Comparison of ENCODE assay signal across 11 cellular contexts in genomic region chr4:7328913-7329638, GRCh38.
DNase-seq lines count a peak whose midpoint lies in the region; ATAC-seq, FAIRE-seq and TF ChIP-seq lines count a peak whose summit lies in the region.
"Had no signal": no experiment of that assay in that cellular context is flagged by ENCODE, and none has a peak within 500 bp of the region (broad histone marks: within the 10 kb centered on the region; RNA-seq: fewer than 3 reads in every experiment).

No MANE protein-coding gene starts in this region.

- no peaks in the 10 kb centered on the region for H3K4me1 Mint-ChIP-seq in CD4-positive, alpha-beta T cell (ENCODE audit: low read depth)

- in situ Hi-C loops in Caki2 (cut with HindIII; ENCODE audit: low pct_unique_long_range_greater_than_20kb, low sequenced_read_pairs), result no loop called here

- peak overlapping the region; percentile 53; the same call in 1 of the 2 replicates for H3K4me2 ChIP-seq in SK-N-SH

- H3K36me3 ChIP-seq in SK-N-SH (replicated peaks in 1 of 2; ENCODE audit: control insufficient read depth in 1 of 2, insufficient read depth in 2 of 2, low read length in 1 of 2) (no peaks in the 10 kb centered on the region), pancreas (no peaks in the 10 kb centered on the region), prostate gland (no peaks in the 10 kb centered on the region)

- peak; percentile 38 for TF ChIP-seq CTCF in SK-N-SH (IDR thresholded peaks at IDR 0.05)
- no peak for TF ChIP-seq CTCF in fibroblast of villous mesenchyme (IDR thresholded peaks at IDR 0.05; ENCODE audit: insufficient read depth, low read depth, low read length)
- no peak for TF ChIP-seq CTCF in pancreas (IDR thresholded peaks at IDR 0.05)
- no peak for TF ChIP-seq CTCF in prostate gland (IDR thresholded peaks at IDR 0.05)
- TF ChIP-seq CTCF in CD4-positive, alpha-beta T cell (IDR thresholded peaks at IDR 0.05), result no peak

- H3K36me3 Mint-ChIP-seq in CD4-positive, alpha-beta T cell (ENCODE audit: low read depth), result no peaks in the 10 kb centered on the region

- H3K4me3 Mint-ChIP-seq in CD4-positive, alpha-beta T cell, result no peak overlapping the region
- H3K4me3 Mint-ChIP-seq: central memory CD8-positive, alpha-beta T cell had no signal

- TF ChIP-seq POLR2A in prostate gland (IDR thresholded peaks at IDR 0.05), result no peak

- no peaks in the 10 kb centered on the region for H3K9me3 Mint-ChIP-seq in CD4-positive, alpha-beta T cell
- H3K9me3 Mint-ChIP-seq: central memory CD8-positive, alpha-beta T cell had no signal

- POLR2A ChIA-PET in SK-N-SH (lab: Yijun Ruan, JAX), result no interaction called here
- POLR2A ChIA-PET in CD4-positive, alpha-beta T cell (lab: Charles Lee), result no interaction called here

- no peaks in the 10 kb centered on the region for H3K27me3 ChIP-seq in SK-N-SH (ENCODE audit: insufficient read depth)
- H3K27me3 ChIP-seq in pancreas, result no peaks in the 10 kb centered on the region
- no peaks in the 10 kb centered on the region for H3K27me3 ChIP-seq in prostate gland (replicated peaks; ENCODE audit: insufficient read depth)
- H3K27me3 ChIP-seq in CD4-positive, alpha-beta T cell (ENCODE audit: control insufficient read depth, insufficient read depth, low read length), result no peaks in the 10 kb centered on the region

- WGBS in SK-N-SH (ENCODE audit: low lambda C conversion rate), result 44% methylated on average over 11 of the region's 22 CpGs
- WGBS in pancreas, 2 donors, result 60 to 69% methylated on average over 22 of the region's 22 CpGs
- 57% methylated on average over 22 of the region's 22 CpGs for WGBS in prostate gland

- H3K9me3 ChIP-seq in SK-N-SH (no peaks in the 10 kb centered on the region), pancreas (no peaks in the 10 kb centered on the region), prostate gland (no peaks in the 10 kb centered on the region)
- no peaks in the 10 kb centered on the region for H3K9me3 ChIP-seq in CD4-positive, alpha-beta T cell (ENCODE audit: control insufficient read depth, low read length)

- no peaks in the 10 kb centered on the region for H3K79me2 ChIP-seq in SK-N-SH (ENCODE audit: insufficient read depth)

- no peak overlapping the region for H3K4me3 ChIP-seq in SK-N-SH (ENCODE audit: low read depth in 2 of 2, low read length in 1 of 2)
- no peak overlapping the region for H3K4me3 ChIP-seq in fibroblast of villous mesenchyme (ENCODE audit: low read depth, low read length)
- no peak overlapping the region for H3K4me3 ChIP-seq in pancreas
- no peak overlapping the region for H3K4me3 ChIP-seq in prostate gland

- ATAC-seq in pancreas, result peak in 3 of 4 donors; percentile 36 to 48 (median 44)
- ATAC-seq in CD4-positive, alpha-beta T cell (ENCODE audit: poor library complexity), result no peak

- peak overlapping the region in 1 of 2 experiments; percentile 42; a peak in 1 of 4 replicates for H3K27ac ChIP-seq in SK-N-SH (ENCODE audit: low read depth in 2 of 2, low read length in 1 of 2)
- no peak overlapping the region for H3K27ac ChIP-seq in pancreas
- H3K27ac ChIP-seq in prostate gland, result no peak overlapping the region
- H3K27ac ChIP-seq in CD4-positive, alpha-beta T cell (ENCODE audit: low read depth, low read length), result no peak overlapping the region

- no peak for TF ChIP-seq EP300 in SK-N-SH (IDR thresholded peaks at IDR 0.05; ENCODE audit: borderline replicate concordance in 1 of 2, low read depth in 1 of 2, low read length in 1 of 2)

- DNase-seq in Caki2 (ENCODE audit: low read depth) (peak; percentile 32), SK-N-SH (no peak), fibroblast of villous mesenchyme (ENCODE audit: low read depth) (peak; percentile 28), pancreas (peak in 3 of 6 donors; percentile 38 to 71 (median 56)), prostate gland (ENCODE audit: low spot score) (no peak), GDM1 (lab: John Stamatoyannopoulos, UW) (no peak), NOMO-1 treated with DMSO at 0.1 percent for 48 hours (lab: John Stamatoyannopoulos, UW; ENCODE audit: unreplicated experiment) (no peak)
- DNase-seq in CD4-positive, alpha-beta T cell, result no peak
- DNase-seq: activated CD4-positive, alpha-beta T cell treated with anti-CD3 and anti-CD28 coated beads for 48 hours; NK-92 treated with Interleukin-12 subunit alpha and Interleukin-12 subunit beta, amount 100 ng/mL, for 24 hours had no signal

- no peaks in the 10 kb centered on the region for H4K20me1 ChIP-seq in SK-N-SH (ENCODE audit: insufficient read depth)

- peak overlapping the region; percentile 44; the same call in 1 of the 2 replicates for H2AFZ ChIP-seq in SK-N-SH (ENCODE audit: low read depth)

- FAIRE-seq in pancreas (lab: Jason Lieb, UNC), result no peak

- CTCF ChIA-PET in SK-N-SH (lab: Yijun Ruan, JAX), result interaction anchor here (0.7 kb wide), 1 partner anchor 137 kb away, joined by 3 read pairs; no protein-coding TSS in a partner anchor
- CTCF ChIA-PET in CD4-positive, alpha-beta T cell (lab: Charles Lee), result no interaction called here

- H3K4me1 ChIP-seq in SK-N-SH (ENCODE audit: control insufficient read depth in 1 of 2, insufficient read depth in 2 of 2, low read depth in 1 of 2, low read length in 1 of 2) (peaks cover 0 to 10% of the 10 kb centered on the region in 2 experiments; a peak in 3 of 4 replicates), pancreas (no peaks in the 10 kb centered on the region), prostate gland (replicated peaks) (no peaks in the 10 kb centered on the region)

- H3K27ac Mint-ChIP-seq in CD4-positive, alpha-beta T cell, result no peak overlapping the region

- intact Hi-C loops in pancreas (cut with DNase I), result no loop called here
- intact Hi-C loops in prostate gland (cut with DNase I), result no loop called here
- intact Hi-C loops in CD4-positive, alpha-beta T cell (cut with DNase I, micrococcal nuclease), result no loop called here

- H3K9me2 ChIP-seq in SK-N-SH, result no peaks in the 10 kb centered on the region

- TF ChIP-seq RAD21 in SK-N-SH (IDR thresholded peaks at IDR 0.05; ENCODE audit: low read length), result no peak

- peaks cover 4% of the 10 kb centered on the region for H3K27me3 Mint-ChIP-seq in CD4-positive, alpha-beta T cell

- no peak overlapping the region for H3K9ac ChIP-seq in SK-N-SH

- H3F3A ChIP-seq in SK-N-SH (replicated peaks; ENCODE audit: insufficient read depth), result no peaks in the 10 kb centered on the region

TF ChIP-seq in SK-N-SH, 30 proteins besides CTCF, POLR2A, EP300 and RAD21:
- TF ChIP-seq CHD2 (IDR thresholded peaks at IDR 0.05; ENCODE audit: low read length, partially characterized antibody) (no peak), NFIC (IDR thresholded peaks at IDR 0.05; ENCODE audit: borderline replicate concordance) (peak; percentile 84), FOSL2 (IDR thresholded peaks at IDR 0.05; ENCODE audit: borderline replicate concordance, low read depth) (peak; percentile 63; the same call in 1 of the 2 replicates), TCF12 (IDR thresholded peaks at IDR 0.05) (peak; percentile 57; the same call in 1 of the 2 replicates), MXI1 (IDR thresholded peaks at IDR 0.05; ENCODE audit: low read depth, low read length) (no peak), FOXM1 (IDR thresholded peaks at IDR 0.05; ENCODE audit: low read depth) (no peak), SIN3A (IDR thresholded peaks at IDR 0.05; ENCODE audit: borderline replicate concordance, low read depth, low read length) (no peak), MEF2A (IDR thresholded peaks at IDR 0.05; ENCODE audit: borderline replicate concordance, low read depth) (no peak), TEAD4 (IDR thresholded peaks at IDR 0.05; ENCODE audit: borderline replicate concordance, insufficient read depth) (no peak)
- TF ChIP-seq, protein P1, sequence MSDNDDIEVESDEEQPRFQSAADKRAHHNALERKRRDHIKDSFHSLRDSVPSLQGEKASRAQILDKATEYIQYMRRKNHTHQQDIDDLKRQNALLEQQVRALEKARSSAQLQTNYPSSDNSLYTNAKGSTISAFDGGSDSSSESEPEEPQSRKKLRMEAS (IDR thresholded peaks at IDR 0.05; ENCODE audit: low read depth), result peak; percentile 83
- TF ChIP-seq, protein P2, sequence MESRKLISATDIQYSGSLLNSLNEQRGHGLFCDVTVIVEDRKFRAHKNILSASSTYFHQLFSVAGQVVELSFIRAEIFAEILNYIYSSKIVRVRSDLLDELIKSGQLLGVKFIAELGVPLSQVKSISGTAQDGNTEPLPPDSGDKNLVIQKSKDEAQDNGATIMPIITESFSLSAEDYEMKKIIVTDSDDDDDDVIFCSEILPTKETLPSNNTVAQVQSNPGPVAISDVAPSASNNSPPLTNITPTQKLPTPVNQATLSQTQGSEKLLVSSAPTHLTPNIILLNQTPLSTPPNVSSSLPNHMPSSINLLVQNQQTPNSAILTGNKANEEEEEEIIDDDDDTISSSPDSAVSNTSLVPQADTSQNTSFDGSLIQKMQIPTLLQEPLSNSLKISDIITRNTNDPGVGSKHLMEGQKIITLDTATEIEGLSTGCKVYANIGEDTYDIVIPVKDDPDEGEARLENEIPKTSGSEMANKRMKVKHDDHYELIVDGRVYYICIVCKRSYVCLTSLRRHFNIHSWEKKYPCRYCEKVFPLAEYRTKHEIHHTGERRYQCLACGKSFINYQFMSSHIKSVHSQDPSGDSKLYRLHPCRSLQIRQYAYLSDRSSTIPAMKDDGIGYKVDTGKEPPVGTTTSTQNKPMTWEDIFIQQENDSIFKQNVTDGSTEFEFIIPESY (IDR thresholded peaks at IDR 0.05; ENCODE audit: borderline replicate concordance, low read depth), result no peak
- TF ChIP-seq, protein P3, sequence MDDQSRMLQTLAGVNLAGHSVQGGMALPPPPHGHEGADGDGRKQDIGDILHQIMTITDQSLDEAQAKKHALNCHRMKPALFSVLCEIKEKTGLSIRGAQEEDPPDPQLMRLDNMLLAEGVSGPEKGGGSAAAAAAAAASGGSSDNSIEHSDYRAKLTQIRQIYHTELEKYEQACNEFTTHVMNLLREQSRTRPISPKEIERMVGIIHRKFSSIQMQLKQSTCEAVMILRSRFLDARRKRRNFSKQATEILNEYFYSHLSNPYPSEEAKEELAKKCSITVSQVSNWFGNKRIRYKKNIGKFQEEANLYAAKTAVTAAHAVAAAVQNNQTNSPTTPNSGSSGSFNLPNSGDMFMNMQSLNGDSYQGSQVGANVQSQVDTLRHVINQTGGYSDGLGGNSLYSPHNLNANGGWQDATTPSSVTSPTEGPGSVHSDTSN (IDR thresholded peaks at IDR 0.05), result no peak

Comparison
In these comparisons a context has a peak if more than half of its experiments do, and no peak if none do; other contexts are left out.
1. DNase-seq: peak in Caki2 (single experiment) and fibroblast of villous mesenchyme (single experiment); none in SK-N-SH (single experiment), prostate gland (single experiment), GDM1 (single experiment), CD4-positive, alpha-beta T cell (0 of 10) and NOMO-1 treated with DMSO at 0.1 percent for 48 hours (single experiment).